31 cellular contexts compared by ENCODE assay signal in the genomic region with DNA sequence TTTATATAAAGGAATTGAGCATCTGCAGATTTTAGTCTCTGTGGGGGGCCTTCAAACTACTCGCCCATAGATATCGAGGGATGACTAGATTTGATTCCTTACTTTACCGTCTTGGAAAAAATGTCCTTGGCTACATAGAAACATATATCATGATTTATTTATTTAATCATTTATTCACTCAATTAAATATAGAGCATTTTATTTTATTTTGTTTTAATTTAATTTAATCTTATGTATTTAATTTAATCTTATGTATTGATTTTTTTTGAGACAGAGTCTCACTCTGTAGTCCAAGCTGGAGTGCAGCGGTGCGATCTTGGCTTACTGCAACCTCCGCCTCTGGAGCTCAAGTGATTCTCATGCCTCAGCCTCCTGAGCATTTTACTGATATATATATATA.
DNase-seq lines count a peak whose midpoint lies in the region; ATAC-seq and TF ChIP-seq lines count a peak whose summit lies in the region.
"Had no signal": no experiment of that assay in that cellular context is flagged by ENCODE, and none has a peak within 500 bp of the region (broad histone marks: within the 10 kb centered on the region; RNA-seq: fewer than 3 reads in every experiment).

No MANE protein-coding gene starts in this region.

- no peak for ATAC-seq in PC-3
- ATAC-seq in WTC11 = no peak
- ATAC-seq in HG03442 (IDR thresholded peaks at IDR 0.05; ENCODE audit: unreplicated experiment) = no peak
- no peak for ATAC-seq in heart right ventricle
- ATAC-seq: A549; CD8-positive, alpha-beta T cell had no signal

- H3K36me3 Mint-ChIP-seq in WTC11 = no peaks in the 10 kb centered on the region
- H3K36me3 Mint-ChIP-seq: CD4-positive, alpha-beta memory T cell; CD4-positive, CD25-positive, alpha-beta regulatory T cell; CD8-positive, alpha-beta memory T cell; CD8-positive, alpha-beta T cell had no signal

- H3K27me3 ChIP-seq in PC-3 (ENCODE audit: low read length) (no peaks in the 10 kb centered on the region), heart right ventricle (no peaks in the 10 kb centered on the region)
- H3K27me3 ChIP-seq: BE2C; BLaER1; BLaER1 treated with 17β-estradiol and CSF1 and Interleukin-3, amounts not matched to agents 10 nM and 100 nM had no signal

- no peaks in the 10 kb centered on the region for H3K4me1 Mint-ChIP-seq in WTC11
- H3K4me1 Mint-ChIP-seq: B cell; CD14-positive monocyte; CD4-positive, alpha-beta memory T cell; CD4-positive, CD25-positive, alpha-beta regulatory T cell; CD8-positive, alpha-beta memory T cell had no signal

- H3K4me3 ChIP-seq in PC-3 (ENCODE audit: low read length) = no peak overlapping the region
- no peak overlapping the region for H3K4me3 ChIP-seq in heart right ventricle
- H3K4me3 ChIP-seq: A549; BLaER1; BLaER1 treated with 17β-estradiol and CSF1 and Interleukin-3, amounts not matched to agents 10 nM and 100 nM had no signal

- H3K4me1 ChIP-seq in PC-3 (ENCODE audit: insufficient read depth, low read length) (no peaks in the 10 kb centered on the region; the same call in 1 of the 2 replicates), heart right ventricle (no peaks in the 10 kb centered on the region)
- H3K4me1 ChIP-seq: A549; BE2C; BLaER1; BLaER1 treated with 17β-estradiol and CSF1 and Interleukin-3, amounts not matched to agents 10 nM and 100 nM; Caco-2 had no signal

- H3K79me2 ChIP-seq in PC-3 (ENCODE audit: low read length) = no peaks in the 10 kb centered on the region

- WGBS in heart right ventricle, 2 donors = 90 to 95% methylated on average over 6 of the region's 6 CpGs

- H3K9ac ChIP-seq in PC-3 (ENCODE audit: low read length) = no peak overlapping the region
- H3K9ac ChIP-seq: BLaER1; BLaER1 treated with 17β-estradiol and CSF1 and Interleukin-3, amounts not matched to agents 10 nM and 100 nM had no signal

- CTCF ChIA-PET in PC-3 (lab: Charles Lee) (interaction anchor here (0.6 kb wide), 1 partner anchor 106 kb away, joined by 5 read pairs; the partner anchor contains the start of gene SCN9A), WTC11 (lab: Charles Lee) (interaction anchor here (1.6 kb wide), 1 partner anchor 13 kb away, joined by 4 read pairs; no protein-coding TSS in a partner anchor)

- H3K9me2 ChIP-seq in PC-3 (replicated peaks; ENCODE audit: low read length) = no peaks in the 10 kb centered on the region

- H3K36me3 ChIP-seq in PC-3 (ENCODE audit: low read depth, low read length) (no peaks in the 10 kb centered on the region), heart right ventricle (no peaks in the 10 kb centered on the region)
- H3K36me3 ChIP-seq: BE2C; BLaER1; BLaER1 treated with 17β-estradiol and CSF1 and Interleukin-3, amounts not matched to agents 10 nM and 100 nM had no signal

- BruUV-seq in PC-3 (replicated peaks; lab: Mats Ljungman, UMichigan) = no TSS peak

- POLR2A ChIA-PET in PC-3 (lab: Charles Lee; ENCODE audit: unreplicated experiment) = no interaction called here
- POLR2A ChIA-PET in WTC11 (lab: Charles Lee) = no interaction called here

- no peak overlapping the region for H3K4me2 ChIP-seq in PC-3 (ENCODE audit: low read length)
- H3K4me2 ChIP-seq: A549; BLaER1; BLaER1 treated with 17β-estradiol and CSF1 and Interleukin-3, amounts not matched to agents 10 nM and 100 nM had no signal

- TF ChIP-seq CTCF in PC-3 (conservative IDR thresholded peaks at IDR 0.05; ENCODE audit: low read depth, low read length) = no peak
- TF ChIP-seq CTCF in WTC11 (IDR thresholded peaks at IDR 0.05) = no peak
- no peak for TF ChIP-seq CTCF in heart right ventricle (IDR thresholded peaks at IDR 0.05)

- H3K27ac Mint-ChIP-seq in WTC11 = no peak overlapping the region
- H3K27ac Mint-ChIP-seq: B cell; CD14-positive monocyte; CD4-positive, alpha-beta memory T cell; CD4-positive, alpha-beta T cell; CD4-positive, CD25-positive, alpha-beta regulatory T cell; CD8-positive, alpha-beta memory T cell; CD8-positive, alpha-beta T cell had no signal

- H3K27me3 Mint-ChIP-seq in WTC11 (ENCODE audit: low read depth) = no peaks in the 10 kb centered on the region
- H3K27me3 Mint-ChIP-seq: B cell; CD4-positive, alpha-beta memory T cell; CD4-positive, alpha-beta T cell; CD4-positive, CD25-positive, alpha-beta regulatory T cell; CD8-positive, alpha-beta memory T cell had no signal

- H3K27ac ChIP-seq in PC-3 (ENCODE audit: low read length) (no peak overlapping the region), heart right ventricle (no peak overlapping the region)
- H3K27ac ChIP-seq: 22Rv1; A549; BLaER1; BLaER1 treated with 17β-estradiol and CSF1 and Interleukin-3, amounts not matched to agents 10 nM and 100 nM; C4-2B had no signal

- H3K9me3 Mint-ChIP-seq in WTC11 = no peaks in the 10 kb centered on the region
- H3K9me3 Mint-ChIP-seq: CD4-positive, alpha-beta T cell; CD8-positive, alpha-beta T cell had no signal

- H4K20me1 ChIP-seq in PC-3 (ENCODE audit: low read length) = no peaks in the 10 kb centered on the region
- H4K20me1 ChIP-seq: BLaER1; BLaER1 treated with 17β-estradiol and CSF1 and Interleukin-3, amounts not matched to agents 10 nM and 100 nM had no signal

- DNase-seq in PC-3 = peak; percentile 19
- DNase-seq in WTC11 (ENCODE audit: low spot score) = no peak
- DNase-seq in heart right ventricle = no peak
- DNase-seq: 8988T; ACHN; AML-193; BE2C; C1 segment of cervical spinal cord; Caco-2; Calu3; CD4-positive, alpha-beta memory T cell; CD4-positive, alpha-beta T cell; CD4-positive, CD25-positive, alpha-beta regulatory T cell; CD8-positive, alpha-beta memory T cell; CD8-positive, alpha-beta T cell; COR-L47; DMS 273 treated with DMSO at 0.1 percent for 48 hours; DMS153; DMS53; DMS79; DMS79 treated with DMSO at 0.1 percent for 48 hours; DND-41; EL had no signal

- no peaks in the 10 kb centered on the region for H3F3A ChIP-seq in PC-3 (ENCODE audit: low read length, unreplicated experiment)

- no peaks in the 10 kb centered on the region for H3K9me3 ChIP-seq in PC-3 (ENCODE audit: low read length)
- H3K9me3 ChIP-seq in heart right ventricle = peaks cover 0 to 17% (median 0%) of the 10 kb centered on the region in 11 donors
- H3K9me3 ChIP-seq: A549; BE2C; BLaER1; BLaER1 treated with 17β-estradiol and CSF1 and Interleukin-3, amounts not matched to agents 10 nM and 100 nM; Caco-2 had no signal

- intact Hi-C loops in PC-3 (cut with micrococcal nuclease) (no loop called here), heart right ventricle (cut with DNase I) (no loop called here)

- H2AFZ ChIP-seq in PC-3 (ENCODE audit: low read length) = no peak overlapping the region

- H3K4me3 Mint-ChIP-seq in WTC11 = no peak overlapping the region
- H3K4me3 Mint-ChIP-seq: B cell; CD14-positive monocyte; CD4-positive, alpha-beta memory T cell; CD4-positive, alpha-beta T cell; CD4-positive, CD25-positive, alpha-beta regulatory T cell; CD8-positive, alpha-beta memory T cell; CD8-positive, alpha-beta T cell had no signal

TF ChIP-seq in WTC11, 78 proteins besides CTCF, POLR2A, EP300 and RAD21:
- TF ChIP-seq ZNF671 (CRISPR knock-in tag; IDR thresholded peaks at IDR 0.05) = no peak
- peak; percentile 95 for TF ChIP-seq HMGA2 (CRISPR knock-in tag; IDR thresholded peaks at IDR 0.05)
